ENCODE assay signal across 18 cellular contexts in the genomic region with DNA sequence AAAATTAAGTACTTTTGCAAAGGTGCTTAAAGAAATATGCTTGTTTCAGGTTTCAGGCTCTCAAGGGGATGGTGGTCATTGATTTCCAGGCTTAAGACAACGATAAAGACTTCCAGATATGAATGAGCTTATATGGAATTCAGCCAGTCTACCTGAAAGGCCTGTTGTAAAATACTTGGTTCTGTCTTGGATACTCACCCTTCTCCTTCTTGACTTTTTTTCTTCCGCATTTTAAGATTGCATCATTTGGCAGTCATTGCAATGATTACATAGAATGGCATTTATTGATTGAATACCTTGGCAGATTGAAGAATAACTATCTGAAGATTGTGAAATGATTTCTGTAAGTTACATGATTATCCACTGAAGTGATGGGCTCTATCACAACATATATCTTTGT.
DNase-seq lines count a peak whose midpoint lies in the region; ATAC-seq and TF ChIP-seq lines count a peak whose summit lies in the region.
"Had no signal": no experiment of that assay in that cellular context is flagged by ENCODE, and none has a peak within 500 bp of the region (broad histone marks: within the 10 kb centered on the region; RNA-seq: fewer than 3 reads in every experiment).

No MANE protein-coding gene starts in this region.

- no peak overlapping the region for H4K91ac ChIP-seq in neuronal stem cell (ENCODE audit: low read depth, low read length, poor library complexity)

- H3K79me1 ChIP-seq in neuronal stem cell (ENCODE audit: low read depth, low read length): no peaks in the 10 kb centered on the region

- peaks cover 63% of the 10 kb centered on the region for H3K4me1 Mint-ChIP-seq in HFFc6 (ENCODE audit: low read depth)
- H3K4me1 Mint-ChIP-seq in CD8-positive, alpha-beta T cell (ENCODE audit: low read depth): no peaks in the 10 kb centered on the region
- H3K4me1 Mint-ChIP-seq: activated B cell treated with CpG ODN at 0.5 μM for 24 hours; activated naive CD4-positive, alpha-beta T cell treated with anti-CD3 and anti-CD28 coated beads, Interleukin-2, amount 10 ng/mL, durations not matched to agents 7 days and 5 days had no signal

- no peaks in the 10 kb centered on the region for H4K20me1 ChIP-seq in fibroblast of lung (ENCODE audit: control insufficient read depth, extremely low read depth, insufficient read depth, low read length)

- POLR2A ChIA-PET in CD8-positive, alpha-beta T cell (lab: Charles Lee): no interaction called here

- no peak overlapping the region for H3K4me3 Mint-ChIP-seq in HFFc6
- no peak overlapping the region for H3K4me3 Mint-ChIP-seq in CD8-positive, alpha-beta T cell
- H3K4me3 Mint-ChIP-seq: activated B cell treated with CpG ODN at 0.5 μM for 24 hours; activated naive CD4-positive, alpha-beta T cell treated with anti-CD3 and anti-CD28 coated beads, Interleukin-2, amount 10 ng/mL, durations not matched to agents 7 days and 5 days had no signal

- no CpG with 5 or more reads among the region's 2 CpGs for WGBS in neuronal stem cell (ENCODE audit: extremely low coverage in 2 of 2, insufficient read length in 2 of 2, insufficient replicate concordance in 1 of 2), 2 donors

- H2BK120ac ChIP-seq in neuronal stem cell (ENCODE audit: low read depth, low read length): no peak overlapping the region

- H3K36me3 ChIP-seq in RWPE2 (ENCODE audit: low read depth): no peaks in the 10 kb centered on the region
- no peaks in the 10 kb centered on the region for H3K36me3 ChIP-seq in fibroblast of lung (ENCODE audit: control insufficient read depth, insufficient read depth, low read length)
- H3K36me3 ChIP-seq in neuronal stem cell (replicated peaks in 1 of 2; ENCODE audit: control insufficient read depth in 2 of 2, insufficient read depth in 2 of 2, low read length in 2 of 2): no peaks in the 10 kb centered on the region
- no peaks in the 10 kb centered on the region for H3K36me3 ChIP-seq in CD8-positive, alpha-beta T cell (ENCODE audit: insufficient read depth, low read length)
- H3K36me3 ChIP-seq: transverse colon had no signal

- no peaks in the 10 kb centered on the region for H3K27me3 Mint-ChIP-seq in HFFc6 (ENCODE audit: insufficient read depth)
- H3K27me3 Mint-ChIP-seq in CD8-positive, alpha-beta T cell (ENCODE audit: low read depth): no peaks in the 10 kb centered on the region
- H3K27me3 Mint-ChIP-seq: activated B cell treated with CpG ODN at 0.5 μM for 24 hours; activated naive CD4-positive, alpha-beta T cell treated with anti-CD3 and anti-CD28 coated beads, Interleukin-2, amount 10 ng/mL, durations not matched to agents 7 days and 5 days had no signal

- H3K9me3 Mint-ChIP-seq in HFFc6: peaks cover under 1% of the 10 kb centered on the region; the same call in 1 of the 2 replicates
- H3K9me3 Mint-ChIP-seq in CD8-positive, alpha-beta T cell: peaks cover 4% of the 10 kb centered on the region

- ATAC-seq in RWPE2 (ENCODE audit: low read depth) (peak; percentile 59), GM18909 (IDR thresholded peaks at IDR 0.05; ENCODE audit: poor library complexity, unreplicated experiment) (no peak), GM21360 (IDR thresholded peaks at IDR 0.05; ENCODE audit: unreplicated experiment) (no peak)
- ATAC-seq in CD8-positive, alpha-beta T cell: no peak
- ATAC-seq: GM12878, sciatic nerve had no signal

- H3K4me2 ChIP-seq in fibroblast of lung (ENCODE audit: extremely low read depth, insufficient read depth, low read length) (no peak overlapping the region), neuronal stem cell (ENCODE audit: insufficient read depth, low read length, poor library complexity, severe bottlenecking) (no peak overlapping the region)

- H3K4me3 ChIP-seq in RWPE2 (ENCODE audit: severe bottlenecking) (no peak overlapping the region), fibroblast of lung (replicated peaks in 1 of 4; ENCODE audit: control extremely low read depth in 1 of 4, insufficient read depth in 1 of 4, low read depth in 3 of 4, low read length in 4 of 4) (no peak overlapping the region), neuronal stem cell (ENCODE audit: low read length in 2 of 2) (no peak overlapping the region)
- H3K4me3 ChIP-seq in CD8-positive, alpha-beta T cell (ENCODE audit: low read depth, low read length): no peak overlapping the region
- H3K4me3 ChIP-seq: GM12878, transverse colon had no signal

- no peak overlapping the region for H3K14ac ChIP-seq in neuronal stem cell (ENCODE audit: low read length)

- no peak overlapping the region for H2AK5ac ChIP-seq in neuronal stem cell (ENCODE audit: low read depth, low read length)

- H3K18ac ChIP-seq in neuronal stem cell (ENCODE audit: low read length): no peak overlapping the region

- intact Hi-C loops in CD8-positive, alpha-beta T cell (cut with DNase I, micrococcal nuclease): no loop called here

- no peak overlapping the region for H3K4ac ChIP-seq in neuronal stem cell (ENCODE audit: low read length)

- H3K4me1 ChIP-seq in RWPE2 (ENCODE audit: insufficient read depth, poor library complexity, severe bottlenecking) (peaks cover 50% of the 10 kb centered on the region), fibroblast of lung (ENCODE audit: control insufficient read depth, extremely low read depth, insufficient read depth, low read length) (peaks cover 9% of the 10 kb centered on the region), neuronal stem cell (ENCODE audit: control insufficient read depth in 2 of 2, insufficient read depth in 1 of 2, low read depth in 1 of 2, low read length in 2 of 2) (peaks cover 3 to 23% of the 10 kb centered on the region in 2 donors)
- H3K4me1 ChIP-seq in CD8-positive, alpha-beta T cell (ENCODE audit: insufficient read depth, low read length): no peaks in the 10 kb centered on the region
- H3K4me1 ChIP-seq: transverse colon had no signal

- H4K8ac ChIP-seq in neuronal stem cell (ENCODE audit: low read depth, low read length): no peak overlapping the region

- H3K23ac ChIP-seq in neuronal stem cell (ENCODE audit: low read depth, low read length, poor library complexity): no peak overlapping the region

- no peak overlapping the region for H2BK12ac ChIP-seq in neuronal stem cell (ENCODE audit: low read length)

- H2AFZ ChIP-seq in fibroblast of lung (ENCODE audit: low read length): no peak overlapping the region
- peak overlapping the region; percentile 32 for H2AFZ ChIP-seq in neuronal stem cell (ENCODE audit: low read length)

- CTCF ChIA-PET in CD8-positive, alpha-beta T cell (lab: Charles Lee): no interaction called here

- H3K36me3 Mint-ChIP-seq in HFFc6 (ENCODE audit: low read depth): peaks cover 2% of the 10 kb centered on the region
- H3K36me3 Mint-ChIP-seq in CD8-positive, alpha-beta T cell: no peaks in the 10 kb centered on the region
- H3K36me3 Mint-ChIP-seq: activated naive CD4-positive, alpha-beta T cell treated with anti-CD3 and anti-CD28 coated beads, Interleukin-2, amount 10 ng/mL, durations not matched to agents 7 days and 5 days had no signal

- TF ChIP-seq CTCF in HFFc6 (IDR thresholded peaks at IDR 0.05): no peak
- no peak for TF ChIP-seq CTCF in RWPE2 (IDR thresholded peaks at IDR 0.05; ENCODE audit: poor library complexity, severe bottlenecking)
- no peak for TF ChIP-seq CTCF in fibroblast of lung (conservative IDR thresholded peaks at IDR 0.05 in 1 of 2, IDR thresholded peaks at IDR 0.05 in 1 of 2; ENCODE audit: low read depth in 1 of 2, low read length in 2 of 2)
- TF ChIP-seq CTCF in CD8-positive, alpha-beta T cell (IDR thresholded peaks at IDR 0.05): no peak

- H3K9ac ChIP-seq in fibroblast of lung (ENCODE audit: insufficient read depth, low read length) (no peak overlapping the region), neuronal stem cell (ENCODE audit: low read depth, low read length, poor library complexity) (no peak overlapping the region)

- peak overlapping the region; percentile 97 for H3K27ac ChIP-seq in RWPE2 (ENCODE audit: poor library complexity, severe bottlenecking)
- peak overlapping the region; percentile 15 for H3K27ac ChIP-seq in fibroblast of lung (ENCODE audit: insufficient read depth, low read length)
- no peak overlapping the region for H3K27ac ChIP-seq in neuronal stem cell (replicated peaks; ENCODE audit: low read length)
- H3K27ac ChIP-seq in CD8-positive, alpha-beta T cell (ENCODE audit: low read depth, low read length): no peak overlapping the region
- H3K27ac ChIP-seq: transverse colon had no signal

- H3K79me2 ChIP-seq in fibroblast of lung (ENCODE audit: control insufficient read depth, insufficient read depth, low read length): no peaks in the 10 kb centered on the region

- H3K27me3 ChIP-seq in RWPE2 (ENCODE audit: insufficient read depth, poor library complexity, severe bottlenecking) (no peaks in the 10 kb centered on the region), fibroblast of lung (ENCODE audit: control insufficient read depth, insufficient read depth, low read length) (no peaks in the 10 kb centered on the region), neuronal stem cell (ENCODE audit: control insufficient read depth in 3 of 3, insufficient read depth in 3 of 3, low read depth in 1 of 3, low read length in 3 of 3) (no peaks in the 10 kb centered on the region)
- no peaks in the 10 kb centered on the region for H3K27me3 ChIP-seq in CD8-positive, alpha-beta T cell (ENCODE audit: insufficient read depth, low read length)
- H3K27me3 ChIP-seq: transverse colon had no signal

- no peak overlapping the region for H2BK15ac ChIP-seq in neuronal stem cell (ENCODE audit: low read length)

- no peaks in the 10 kb centered on the region for H3K9me3 ChIP-seq in RWPE2 (ENCODE audit: severe bottlenecking)
- H3K9me3 ChIP-seq in fibroblast of lung (ENCODE audit: control insufficient read depth, insufficient read depth, low read depth, low read length): no peaks in the 10 kb centered on the region
- H3K9me3 ChIP-seq in neuronal stem cell (replicated peaks in 1 of 2; ENCODE audit: control insufficient read depth in 2 of 2, insufficient read depth in 1 of 2, low read depth in 1 of 2, low read length in 2 of 2): no peaks in the 10 kb centered on the region
- no peaks in the 10 kb centered on the region for H3K9me3 ChIP-seq in CD8-positive, alpha-beta T cell (ENCODE audit: low read length)
- H3K9me3 ChIP-seq: transverse colon had no signal

- H2BK5ac ChIP-seq in neuronal stem cell (ENCODE audit: low read length): no peak overlapping the region

- DNase-seq in HFFc6: peak; percentile 25
- no peak for DNase-seq in RWPE2 (ENCODE audit: low spot score)
- peak; percentile 58 to 70 for DNase-seq in fibroblast of lung (ENCODE audit: low read depth in 2 of 2)
- DNase-seq in neuronal stem cell (ENCODE audit: low spot score): no peak
- DNase-seq in CD8-positive, alpha-beta T cell: no peak
- no peak for DNase-seq in T-helper 2 cell
- DNase-seq: activated B cell treated with CpG ODN at 0.5 μM for 24 hours; activated CD8-positive, alpha-beta memory T cell treated with anti-CD3 and anti-CD28 coated beads, Interleukin-2, amount 50 U/mL, for 48 hours; activated naive CD4-positive, alpha-beta T cell treated with anti-CD3 and anti-CD28 coated beads, Interleukin-2, amount 10 ng/mL, durations not matched to agents 7 days and 5 days; C1 segment of cervical spinal cord; DND-41; NCI-H1092; stimulated activated CD4-positive, alpha-beta T cell treated with anti-CD3 and anti-CD28 coated beads, Interleukin-4, amount 100 ng/mL, for 4 hours; transverse colon had no signal

- peak overlapping the region; percentile 52; the same call in 1 of the 2 replicates for H3K27ac Mint-ChIP-seq in HFFc6
- no peak overlapping the region for H3K27ac Mint-ChIP-seq in CD8-positive, alpha-beta T cell
- H3K27ac Mint-ChIP-seq: activated B cell treated with CpG ODN at 0.5 μM for 24 hours; activated naive CD4-positive, alpha-beta T cell treated with anti-CD3 and anti-CD28 coated beads, Interleukin-2, amount 10 ng/mL, durations not matched to agents 7 days and 5 days had no signal

Comparison
In these comparisons a context has a peak if more than half of its experiments do, and no peak if none do; other contexts are left out.
1. DNase-seq: peak in HFFc6 (single experiment) and fibroblast of lung (2 of 2); none in RWPE2 (single experiment), neuronal stem cell (single experiment), CD8-positive, alpha-beta T cell (0 of 7) and T-helper 2 cell (0 of 5).
2. H3K27ac ChIP-seq: peak in RWPE2 (single experiment) and fibroblast of lung (single experiment); none in neuronal stem cell (single experiment) and CD8-positive, alpha-beta T cell (single experiment).